Comparison of ENCODE assay signal across 8 cellular contexts in the genomic region with DNA sequence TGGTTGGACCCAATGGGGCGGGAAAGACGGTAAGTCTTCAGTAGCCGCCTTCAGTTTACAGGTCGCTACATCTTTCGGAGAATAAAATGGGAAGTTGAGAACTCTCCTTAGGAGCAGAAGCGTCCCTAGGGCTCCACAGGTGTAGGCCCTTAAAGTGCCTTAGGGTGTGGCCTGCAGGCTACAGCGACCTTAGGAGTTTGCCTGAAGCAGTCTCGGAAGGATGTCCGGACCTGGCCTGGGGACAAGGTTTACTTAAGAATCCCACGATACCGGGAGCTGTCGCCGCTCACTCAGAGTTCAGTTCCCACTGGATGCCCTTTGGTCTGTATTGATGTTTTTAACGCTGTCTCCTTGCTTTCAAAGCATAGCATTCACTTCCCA. TPM values are rescaled to one million over a fixed set of nuclear protein-coding genes. Genes with fewer than 3 reads are reported as not detected.
DNase-seq lines count a peak whose midpoint lies in the region; ATAC-seq and TF ChIP-seq lines count a peak whose summit lies in the region.

No MANE protein-coding gene starts in this region.

- H3K27ac ChIP-seq in MM.1S (ENCODE audit: low read length): peak overlapping the region; percentile 38; the same call in 1 of the 2 replicates
- H3K27ac ChIP-seq in uterus: peak overlapping the region; percentile 78 to 81

- POLR2A ChIA-PET in activated CD8-positive, alpha-beta T cell treated with anti-CD3 and anti-CD28 coated beads for 36 hours (lab: Charles Lee): interaction anchor here (0.5 to 2.9 kb wide), 8 partner anchors 13 to 939 kb away, joined by 3 to 10 read pairs (median 4); no protein-coding TSS in a partner anchor

- H3K27me3 ChIP-seq in MM.1S (replicated peaks; ENCODE audit: insufficient read depth, low read length): no peaks in the 10 kb centered on the region
- no peaks in the 10 kb centered on the region for H3K27me3 ChIP-seq in uterus

- in situ Hi-C loops in G401 (cut with HindIII; ENCODE audit: low sequenced_read_pairs): no loop called here

- intact Hi-C loops in activated CD8-positive, alpha-beta T cell treated with anti-CD3 and anti-CD28 coated beads for 36 hours (cut with micrococcal nuclease): no loop called here
- intact Hi-C loops in uterus (cut with DNase I; ENCODE audit: low total_unique reads): no loop called here

- H3K36me3 ChIP-seq in MM.1S (replicated peaks; ENCODE audit: insufficient read depth, low read length): peaks cover 6% of the 10 kb centered on the region; the same call in 1 of the 2 replicates
- no peaks in the 10 kb centered on the region for H3K36me3 ChIP-seq in uterus

- peaks cover 5% of the 10 kb centered on the region for H3K9me3 Mint-ChIP-seq in activated CD8-positive, alpha-beta T cell treated with anti-CD3 and anti-CD28 coated beads for 36 hours
- peaks cover 10% of the 10 kb centered on the region for H3K9me3 Mint-ChIP-seq in nephron progenitor cell

- ATAC-seq in GM21825 (IDR thresholded peaks at IDR 0.05; ENCODE audit: unreplicated experiment) (peak; percentile 41), HG03457 (IDR thresholded peaks at IDR 0.05; ENCODE audit: unreplicated experiment) (no peak)
- peak; percentile 9 for ATAC-seq in activated CD8-positive, alpha-beta T cell treated with anti-CD3 and anti-CD28 coated beads for 36 hours

- no peaks in the 10 kb centered on the region for H4K20me1 ChIP-seq in MM.1S (ENCODE audit: insufficient read depth, low read length)

- peak overlapping the region; percentile 92 for H3K4me3 Mint-ChIP-seq in activated CD8-positive, alpha-beta T cell treated with anti-CD3 and anti-CD28 coated beads for 36 hours
- peak overlapping the region; percentile 94 for H3K4me3 Mint-ChIP-seq in nephron progenitor cell

- CTCF ChIA-PET in activated CD8-positive, alpha-beta T cell treated with anti-CD3 and anti-CD28 coated beads for 36 hours (lab: Charles Lee): interaction anchor here (1.0 kb wide), 2 partner anchors 30 to 42 kb away, joined by 3 to 5 read pairs; no protein-coding TSS in a partner anchor

- H2AFZ ChIP-seq in MM.1S (ENCODE audit: low read length): peak overlapping the region; percentile 88

- peak overlapping the region; percentile 87 for H3K4me3 ChIP-seq in MM.1S (ENCODE audit: low read length)
- peak overlapping the region; percentile 71 to 72 for H3K4me3 ChIP-seq in uterus

- peaks cover 34% of the 10 kb centered on the region for H3K79me2 ChIP-seq in MM.1S (ENCODE audit: low read length)

- peaks cover 16% of the 10 kb centered on the region for H3F3A ChIP-seq in MM.1S (ENCODE audit: insufficient read depth, low read length)

- H3K4me2 ChIP-seq in MM.1S (ENCODE audit: low read depth, low read length): peak overlapping the region; percentile 82

- no peak for TF ChIP-seq CTCF in MM.1S (IDR thresholded peaks at IDR 0.05; ENCODE audit: low read length)
- TF ChIP-seq CTCF in activated CD8-positive, alpha-beta T cell treated with anti-CD3 and anti-CD28 coated beads for 36 hours (IDR thresholded peaks at IDR 0.05): no peak
- no peak for TF ChIP-seq CTCF in nephron progenitor cell (IDR thresholded peaks at IDR 0.05)
- TF ChIP-seq CTCF in uterus (IDR thresholded peaks at IDR 0.05): no peak

- H3K9me2 ChIP-seq in MM.1S (replicated peaks; ENCODE audit: insufficient read depth, low read length): no peaks in the 10 kb centered on the region

- H3K36me3 Mint-ChIP-seq in activated CD8-positive, alpha-beta T cell treated with anti-CD3 and anti-CD28 coated beads for 36 hours (ENCODE audit: low read depth): peaks cover 15% of the 10 kb centered on the region
- peaks cover 5% of the 10 kb centered on the region for H3K36me3 Mint-ChIP-seq in nephron progenitor cell (ENCODE audit: low read depth)

- H3K9me3 ChIP-seq in MM.1S (replicated peaks; ENCODE audit: insufficient read depth, low read length) (no peaks in the 10 kb centered on the region), uterus (no peaks in the 10 kb centered on the region)

- no peak for TF ChIP-seq POLR2A in uterus (IDR thresholded peaks at IDR 0.05)

- DNase-seq in G401 (ENCODE audit: low spot score) (peak; percentile 53), MM.1S (peak; percentile 51), fibroblast of gingiva (ENCODE audit: low read depth) (peak; percentile 27), nephron progenitor cell (peak; percentile 21), uterus (peak; percentile 26 to 38)
- peak; percentile 43 for DNase-seq in activated CD8-positive, alpha-beta T cell treated with anti-CD3 and anti-CD28 coated beads for 36 hours

- peaks cover 26% of the 10 kb centered on the region for H3K4me1 Mint-ChIP-seq in activated CD8-positive, alpha-beta T cell treated with anti-CD3 and anti-CD28 coated beads for 36 hours (ENCODE audit: low read depth)
- peaks cover 33% of the 10 kb centered on the region for H3K4me1 Mint-ChIP-seq in nephron progenitor cell

- H3K4me1 ChIP-seq in MM.1S (ENCODE audit: low read length): peaks cover 4% of the 10 kb centered on the region
- peaks cover 0 to 12% of the 10 kb centered on the region in 2 donors for H3K4me1 ChIP-seq in uterus

- H3K9ac ChIP-seq in MM.1S (ENCODE audit: low read length): peak overlapping the region; percentile 83

- H3K27ac Mint-ChIP-seq in activated CD8-positive, alpha-beta T cell treated with anti-CD3 and anti-CD28 coated beads for 36 hours: peak overlapping the region; percentile 96
- peak overlapping the region; percentile 95 for H3K27ac Mint-ChIP-seq in nephron progenitor cell

- no peaks in the 10 kb centered on the region for H3K27me3 Mint-ChIP-seq in activated CD8-positive, alpha-beta T cell treated with anti-CD3 and anti-CD28 coated beads for 36 hours
- H3K27me3 Mint-ChIP-seq in nephron progenitor cell (ENCODE audit: low read depth, poor library complexity): peaks cover 5% of the 10 kb centered on the region

RNA-seq across cellular contexts. Expression of a gene that starts 0.6 kb away (rescaled TPM):
- total RNA-seq in G401 (2014; rRNA removed; shearing (Covaris generic)): 11.4 and 39.4 TPM in 2 replicates
- total RNA-seq in activated CD8-positive, alpha-beta T cell treated with anti-CD3 and anti-CD28 coated beads for 36 hours: 10 to 100 TPM; 46.4 to 48.9 TPM
- 10 to 100 TPM; 13.8 to 50.0 (median 32.6) TPM for total RNA-seq in uterus

RNA-seq across cellular contexts. Expression of a gene that starts 14.1 kb away (rescaled TPM):
- total RNA-seq in G401 (2014; rRNA removed; shearing (Covaris generic)): not detected in 2 replicates
- 1 to 10 TPM; 1.6 to 1.7 TPM for total RNA-seq in activated CD8-positive, alpha-beta T cell treated with anti-CD3 and anti-CD28 coated beads for 36 hours
- total RNA-seq in uterus: not detected
